ENCODE assay signal across 8 cellular contexts in genomic region chr20:10476319-10476724, GRCh38. TPM values are rescaled to one million over a fixed set of nuclear protein-coding genes. Genes with fewer than 3 reads are reported as not detected.
DNase-seq lines count a peak whose midpoint lies in the region; ATAC-seq, FAIRE-seq and TF ChIP-seq lines count a peak whose summit lies in the region.

No MANE protein-coding gene starts in this region.

- no peaks in the 10 kb centered on the region for H3K27me3 Mint-ChIP-seq in H9 (ENCODE audit: low read depth)

- H3K79me2 ChIP-seq in H9 (ENCODE audit: insufficient read depth, low read length) (no peaks in the 10 kb centered on the region), HepG2 (ENCODE audit: insufficient read depth, low read length) (no peaks in the 10 kb centered on the region)

- H4K5ac ChIP-seq in H9 (ENCODE audit: insufficient read length, low read depth, low read length), result peak overlapping the region; percentile 38

- no peaks in the 10 kb centered on the region for H3K23me2 ChIP-seq in H9 (ENCODE audit: insufficient read length, low read depth, low read length, poor library complexity, severe bottlenecking)

- TF ChIP-seq RAD21 in HepG2 (CRISPR knock-in tag; IDR thresholded peaks at IDR 0.05), result no peak

- peaks cover 0 to 2% (median 0%) of the 10 kb centered on the region in 3 experiments; a peak in 4 of 7 replicates for H3K36me3 Mint-ChIP-seq in H9 (ENCODE audit: insufficient read depth in 1 of 3, low read depth in 3 of 3)

- H2AK5ac ChIP-seq in H9 (ENCODE audit: insufficient read length, low read length), result no peak overlapping the region

- H3K4me1 Mint-ChIP-seq in H9, result peaks cover 28 to 37% of the 10 kb centered on the region in 2 experiments

- H3K4me1 ChIP-seq in H9 (ENCODE audit: insufficient read depth, low read length), result no peaks in the 10 kb centered on the region
- H3K4me1 ChIP-seq in HepG2 (ENCODE audit: insufficient read depth, low read length), result peaks cover 14% of the 10 kb centered on the region
- peaks cover 6 to 21% (median 7%) of the 10 kb centered on the region in 3 donors for H3K4me1 ChIP-seq in esophagus squamous epithelium
- peaks cover 0 to 17% of the 10 kb centered on the region in 2 donors for H3K4me1 ChIP-seq in ascending aorta

- POLR2A ChIA-PET in HepG2 (lab: Yijun Ruan, JAX), result interaction anchor here (0.7 kb wide), 1 partner anchor 11 kb away, joined by 4 read pairs; no protein-coding TSS in a partner anchor

- in situ Hi-C loops in HepG2 (cut with HindIII; ENCODE audit: extremely low pct_ligation_motif_present, low pct_unique_long_range_greater_than_20kb), result loop anchor here (10.0 kb wide), 1 partner anchor 62 kb away; no protein-coding TSS in a partner anchor

- no peak overlapping the region for H4K8ac ChIP-seq in H9 (replicated peaks; ENCODE audit: insufficient read length, low read depth, low read length)

- no peak overlapping the region for H4K91ac ChIP-seq in H9 (ENCODE audit: insufficient read length, low read depth, low read length)

- H3K9me3 ChIP-seq in H9 (ENCODE audit: control insufficient read depth, low read depth, low read length) (no peaks in the 10 kb centered on the region), HepG2 (ENCODE audit: low read length) (no peaks in the 10 kb centered on the region), esophagus squamous epithelium (no peaks in the 10 kb centered on the region), ascending aorta (peaks cover 0 to 3% of the 10 kb centered on the region in 2 donors)

- H3K4me2 ChIP-seq in H9 (ENCODE audit: insufficient read depth, insufficient read length, low read length), result no peak overlapping the region
- H3K4me2 ChIP-seq in HepG2 (ENCODE audit: low read depth, low read length), result no peak overlapping the region

- no peak overlapping the region for H2BK5ac ChIP-seq in H9 (ENCODE audit: insufficient read length, low read length)

- H3K9ac ChIP-seq in H9 (ENCODE audit: extremely low read depth, insufficient read length, low read length), result no peak overlapping the region
- H3K9ac ChIP-seq in HepG2 (ENCODE audit: insufficient read depth, low read depth, low read length), result no peak overlapping the region

- DNase-seq in H9 (no peak), M059J (ENCODE audit: low read depth) (peak; percentile 26), HepG2 (ENCODE audit: low spot score) (no peak), NCI-H510A treated with DMSO at 0.1 percent for 48 hours (lab: John Stamatoyannopoulos, UW) (no peak), esophagus squamous epithelium (lab: John Stamatoyannopoulos, UW) (no peak), GM19238 (ENCODE audit: insufficient read length, low spot score) (no peak), ascending aorta (ENCODE audit: low spot score in 2 of 2) (no peak)

- H3K36me3 ChIP-seq in HepG2 (replicated peaks in 1 of 2; ENCODE audit: control insufficient read depth in 1 of 2, insufficient read depth in 2 of 2, low read length in 2 of 2) (no peaks in the 10 kb centered on the region), esophagus squamous epithelium (peaks cover 0 to 4% (median 0%) of the 10 kb centered on the region in 3 donors), ascending aorta (no peaks in the 10 kb centered on the region)

- H3T11ph ChIP-seq in H9 (ENCODE audit: low read length), result no peak overlapping the region

- H3K23ac ChIP-seq in H9 (ENCODE audit: insufficient read length, low read depth, low read length), result no peak overlapping the region

- H3K27me3 ChIP-seq in H9 (ENCODE audit: insufficient read depth, low read length), result no peaks in the 10 kb centered on the region
- H3K27me3 ChIP-seq in HepG2 (ENCODE audit: control insufficient read depth in 1 of 2, insufficient read depth in 2 of 2, low read length in 2 of 2), result no peaks in the 10 kb centered on the region
- H3K27me3 ChIP-seq in esophagus squamous epithelium, result no peaks in the 10 kb centered on the region
- H3K27me3 ChIP-seq in ascending aorta, result no peaks in the 10 kb centered on the region

- no peak overlapping the region for H2AFZ ChIP-seq in H9 (ENCODE audit: low read length)
- H2AFZ ChIP-seq in HepG2 (ENCODE audit: low read length), result no peak overlapping the region

- H3K4ac ChIP-seq in H9 (ENCODE audit: low read depth, low read length), result no peak overlapping the region

- H3K27ac ChIP-seq in H9 (ENCODE audit: insufficient read length, low read depth, low read length), result no peak overlapping the region
- H3K27ac ChIP-seq in HepG2 (ENCODE audit: extremely low read length, insufficient read depth, low read length), result no peak overlapping the region
- no peak overlapping the region for H3K27ac ChIP-seq in esophagus squamous epithelium
- no peak overlapping the region for H3K27ac ChIP-seq in ascending aorta

- no peaks in the 10 kb centered on the region for H3K79me1 ChIP-seq in H9 (ENCODE audit: insufficient read depth, low read depth, low read length, poor library complexity, severe bottlenecking)

- TF ChIP-seq CTCF in H9 (conservative IDR thresholded peaks at IDR 0.05) (no peak), HepG2 (CRISPR knock-in tag; IDR thresholded peaks at IDR 0.05) (no peak), esophagus squamous epithelium (IDR thresholded peaks at IDR 0.05) (no peak), ascending aorta (IDR thresholded peaks at IDR 0.05) (no peak)

- CTCF ChIA-PET in HepG2 (lab: Yijun Ruan, JAX; ENCODE audit: low intra/inter-chr PET ratio, low total read pairs), result no interaction called here

- no peak overlapping the region for H3K4me3 Mint-ChIP-seq in H9

- no peak overlapping the region for H2BK20ac ChIP-seq in H9 (ENCODE audit: low read depth, low read length, poor library complexity, severe bottlenecking)

- BruUV-seq in HepG2 (replicated peaks; lab: Mats Ljungman, UMichigan), result no TSS peak

- H3K18ac ChIP-seq in H9 (ENCODE audit: insufficient read length, low read depth, low read length), result no peak overlapping the region

- no peaks in the 10 kb centered on the region for H4K20me1 ChIP-seq in H9 (ENCODE audit: control insufficient read depth, insufficient read depth, insufficient read length)
- no peaks in the 10 kb centered on the region for H4K20me1 ChIP-seq in HepG2 (ENCODE audit: insufficient read depth, low read length)

- no CpG with 5 or more reads among the region's 3 CpGs for WGBS in H9 (ENCODE audit: extremely low coverage, insufficient read length, low lambda C conversion rate)
- 97% methylated on average over 3 of the region's 3 CpGs for WGBS in HepG2 (ENCODE audit: low lambda C conversion rate)
- WGBS in esophagus squamous epithelium, 2 donors, result 78 to 80% methylated on average over 3 of the region's 3 CpGs

- TF ChIP-seq EP300 in HepG2 (IDR thresholded peaks at IDR 0.05; ENCODE audit: low read depth in 2 of 2, low read length in 2 of 2) (no peak), HepG2 (CRISPR knock-in tag; IDR thresholded peaks at IDR 0.05; ENCODE audit: borderline replicate concordance) (no peak)

- FAIRE-seq in HepG2 (lab: Jason Lieb, UNC), result no peak

- intact Hi-C loops in HepG2 (cut with micrococcal nuclease; ENCODE audit: unreplicated experiment), result no loop called here
- intact Hi-C loops in esophagus squamous epithelium (cut with DNase I), result loop anchor here (5.0 kb wide), 1 partner anchor 71 kb away; no protein-coding TSS in a partner anchor
- intact Hi-C loops in ascending aorta (cut with DNase I), result loop anchor here (10.0 kb wide), 1 partner anchor 738 kb away; no protein-coding TSS in a partner anchor

- TF ChIP-seq POLR2A in GM18505 (IDR thresholded peaks at IDR 0.05; ENCODE audit: borderline replicate concordance, extremely low read depth, insufficient read depth, insufficient read length) (no peak), HepG2 (IDR thresholded peaks at IDR 0.05; ENCODE audit: insufficient read depth in 1 of 2, low read depth in 2 of 2, low read length in 2 of 2) (no peak), esophagus squamous epithelium (IDR thresholded peaks at IDR 0.05) (no peak)

- no peak overlapping the region for H3K56ac ChIP-seq in H9 (ENCODE audit: insufficient read length, low read depth, low read length)

- no peak overlapping the region for H2BK12ac ChIP-seq in H9 (ENCODE audit: insufficient read length, low read depth, low read length)

- H3K9me3 Mint-ChIP-seq in H9, result no peaks in the 10 kb centered on the region

- H3K14ac ChIP-seq in H9 (ENCODE audit: insufficient read depth, low read length), result no peak overlapping the region

- ATAC-seq in GM18505 (IDR thresholded peaks at IDR 0.05; ENCODE audit: unreplicated experiment) (peak; percentile 77), HepG2 (no peak)

- no peak overlapping the region for H2BK120ac ChIP-seq in H9 (ENCODE audit: low read depth, low read length, poor library complexity, severe bottlenecking)

- no peak overlapping the region for H2BK15ac ChIP-seq in H9 (ENCODE audit: low read depth, low read length)

- H3K4me3 ChIP-seq in HepG2 (replicated peaks in 1 of 3; ENCODE audit: insufficient read depth in 1 of 3, low read depth in 2 of 3, low read length in 3 of 3), result no peak overlapping the region
- no peak overlapping the region for H3K4me3 ChIP-seq in esophagus squamous epithelium
- H3K4me3 ChIP-seq in ascending aorta, result no peak overlapping the region

- no peak overlapping the region; a peak in 1 of 7 replicates for H3K27ac Mint-ChIP-seq in H9

RNA-seq across cellular contexts. Expression of gene SLX4IP, which starts 41.2 kb away (rescaled TPM):
- total RNA-seq in H9 (2021), result 7.1 and 7.9 TPM in 2 replicates
- 6.4 and 10.3 TPM in 2 replicates for total RNA-seq in M059J (2014; rRNA removed; shearing (Covaris generic))
- 7.3 and 9.5 TPM in 2 replicates for total RNA-seq in HepG2 (2016; rRNA removed; fragmentation: Illumina TruSeq; extraction: Trizol)
- 0.81 and 0.97 TPM in 2 replicates for total RNA-seq in HepG2 (2016; cell fraction: cytosol; rRNA removed; fragmentation: Illumina TruSeq; extraction: Trizol; ENCODE audit: low read depth)
- total RNA-seq in HepG2 (2016; cell fraction: insoluble cytoplasmic fraction; rRNA removed; fragmentation: Illumina TruSeq; extraction: Trizol), result 6.8 and 8.5 TPM in 2 replicates
- total RNA-seq in HepG2 (2016; cell fraction: membrane; rRNA removed; fragmentation: Illumina TruSeq; extraction: Trizol), result 3.8 and 4.3 TPM in 2 replicates
- 9.5 and 10.9 TPM in 2 replicates for total RNA-seq in HepG2 (2016; cell fraction: nucleus; rRNA removed; fragmentation: Illumina TruSeq; extraction: Trizol)
- polyA plus RNA-seq in HepG2 (2011; rRNA removed), result 3.1 and 3.6 TPM in 2 replicates
- polyA plus RNA-seq in HepG2 (2011; cell fraction: cytosol; rRNA removed), result 1.6 and 1.8 TPM in 2 replicates
- 5.5 and 5.7 TPM in 2 replicates for polyA plus RNA-seq in HepG2 (2011; cell fraction: nucleus; rRNA removed)
- polyA plus RNA-seq in HepG2 (2012), result 2.5 and 3.1 TPM in 2 replicates
- 0.32 and 0.38 TPM in 2 replicates for polyA plus RNA-seq in HepG2 (2016; cell fraction: cytosol; fragmentation: Illumina TruSeq; extraction: Trizol; ENCODE audit: low read depth)
- 4.0 TPM in 2 replicates for polyA plus RNA-seq in HepG2 (2016; cell fraction: insoluble cytoplasmic fraction; fragmentation: Illumina TruSeq; extraction: Trizol; ENCODE audit: low read depth)
- 1.1 and 1.2 TPM in 2 replicates for polyA plus RNA-seq in HepG2 (2016; cell fraction: membrane; fragmentation: Illumina TruSeq; extraction: Trizol; ENCODE audit: low read depth)
- polyA plus RNA-seq in HepG2 (2016; cell fraction: nucleus; fragmentation: Illumina TruSeq; extraction: Trizol; ENCODE audit: insufficient read depth, low read depth), result 9.4 and 10.0 TPM in 2 replicates
- 4.8 and 8.5 TPM in 2 replicates for polyA minus RNA-seq in HepG2 (2011; rRNA and poly(A)+ RNA removed; ENCODE audit: low replicate concordance)
- polyA minus RNA-seq in HepG2 (2011; cell fraction: cytosol; rRNA and poly(A)+ RNA removed), result 7.0 and 7.6 TPM in 2 replicates
- polyA minus RNA-seq in HepG2 (2011; cell fraction: nucleus; rRNA and poly(A)+ RNA removed), result 17.0 and 21.4 TPM in 2 replicates
- total RNA-seq in esophagus squamous epithelium, result 1 to 10 TPM; 3.4 to 6.3 (median 3.9) TPM
- 4.5 TPM for total RNA-seq in ascending aorta

RNA-seq across cellular contexts. Expression of gene MKKS, which starts 42.3 kb away (rescaled TPM):
- total RNA-seq in H9 (2021) (10.6 and 11.6 TPM in 2 replicates), HepG2 (2016; rRNA removed; fragmentation: Illumina TruSeq; extraction: Trizol) (26.7 and 44.8 TPM in 2 replicates), esophagus squamous epithelium (10 to 100 TPM in 3 of 4 donors, 1 to 10 TPM in 1; 4.7 to 15.4 (median 12.9) TPM), ascending aorta (7.3 TPM)
- 16.6 and 21.0 TPM in 2 replicates for total RNA-seq in M059J (2014; rRNA removed; shearing (Covaris generic))
- 5.3 and 6.8 TPM in 2 replicates for total RNA-seq in HepG2 (2016; cell fraction: cytosol; rRNA removed; fragmentation: Illumina TruSeq; extraction: Trizol; ENCODE audit: low read depth)
- total RNA-seq in HepG2 (2016; cell fraction: insoluble cytoplasmic fraction; rRNA removed; fragmentation: Illumina TruSeq; extraction: Trizol), result 25.8 and 43.2 TPM in 2 replicates
- total RNA-seq in HepG2 (2016; cell fraction: membrane; rRNA removed; fragmentation: Illumina TruSeq; extraction: Trizol), result 38.7 and 41.1 TPM in 2 replicates
- 19.6 and 20.4 TPM in 2 replicates for total RNA-seq in HepG2 (2016; cell fraction: nucleus; rRNA removed; fragmentation: Illumina TruSeq; extraction: Trizol)
- polyA plus RNA-seq in HepG2 (2011; rRNA removed), result 29.7 and 34.5 TPM in 2 replicates
- 14.1 and 21.7 TPM in 2 replicates for polyA plus RNA-seq in HepG2 (2011; cell fraction: cytosol; rRNA removed)
- polyA plus RNA-seq in HepG2 (2011; cell fraction: nucleus; rRNA removed), result 10.6 and 13.5 TPM in 2 replicates
- 23.4 and 27.8 TPM in 2 replicates for polyA plus RNA-seq in HepG2 (2012)
- 8.1 and 13.3 TPM in 2 replicates for polyA plus RNA-seq in HepG2 (2016; cell fraction: cytosol; fragmentation: Illumina TruSeq; extraction: Trizol; ENCODE audit: low read depth)
- 46.7 and 49.7 TPM in 2 replicates for polyA plus RNA-seq in HepG2 (2016; cell fraction: insoluble cytoplasmic fraction; fragmentation: Illumina TruSeq; extraction: Trizol; ENCODE audit: low read depth)
- 27.1 and 37.0 TPM in 2 replicates for polyA plus RNA-seq in HepG2 (2016; cell fraction: membrane; fragmentation: Illumina TruSeq; extraction: Trizol; ENCODE audit: low read depth)
- polyA plus RNA-seq in HepG2 (2016; cell fraction: nucleus; fragmentation: Illumina TruSeq; extraction: Trizol; ENCODE audit: insufficient read depth, low read depth), result 28.9 and 30.4 TPM in 2 replicates
- polyA minus RNA-seq in HepG2 (2011; rRNA and poly(A)+ RNA removed; ENCODE audit: low replicate concordance), result 5.5 and 13.2 TPM in 2 replicates
- polyA minus RNA-seq in HepG2 (2011; cell fraction: cytosol; rRNA and poly(A)+ RNA removed), result 8.6 and 10.6 TPM in 2 replicates
- 13.6 and 26.7 TPM in 2 replicates for polyA minus RNA-seq in HepG2 (2011; cell fraction: nucleus; rRNA and poly(A)+ RNA removed)
